In the genomic region with DNA sequence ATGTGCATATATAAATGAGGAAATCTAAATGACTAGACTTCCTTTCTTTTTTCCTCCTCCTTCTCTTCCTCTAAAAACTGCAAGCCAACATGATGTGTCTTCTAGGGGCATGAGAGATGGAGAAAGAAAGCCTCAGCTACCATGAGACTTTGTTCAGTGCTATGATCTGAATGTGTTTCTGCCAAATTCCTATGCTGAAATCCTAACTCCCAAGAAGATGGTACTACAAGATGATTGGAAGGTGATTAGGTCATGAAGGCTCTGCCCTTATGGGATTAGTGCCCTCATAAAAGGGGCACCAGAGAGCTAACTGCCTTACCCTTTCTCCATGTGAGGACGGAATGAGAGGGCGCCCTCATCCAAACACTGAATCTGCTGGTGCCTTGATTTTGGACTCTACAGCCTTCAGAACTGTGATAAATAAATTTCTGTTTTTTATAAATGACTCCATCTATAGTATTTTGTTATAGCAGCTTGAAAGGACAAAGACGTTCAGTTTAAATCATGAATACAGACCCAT, we compare ENCODE assay signal across 29 cellular contexts.
"Had no signal": no experiment of that assay in that cellular context is flagged by ENCODE, and none has a peak within 500 bp of the region (broad histone marks: within the 10 kb centered on the region; RNA-seq: fewer than 3 reads in every experiment).

No MANE protein-coding gene starts in this region.

- H3K4me3 ChIP-seq: MG63, PC-9 had no signal

- H2AFZ ChIP-seq: PC-9 had no signal

- H3K4me3 Mint-ChIP-seq: activated CD4-positive, alpha-beta T cell treated with anti-CD3 and anti-CD28 coated beads, Interleukin-2, amount 10 ng/mL, durations not matched to agents 24 days and 14 days; activated CD8-positive, alpha-beta T cell treated with anti-CD3 and anti-CD28 coated beads, Interleukin-2, amount 10 ng/mL, durations not matched to agents 7 days and 5 days; activated naive CD8-positive, alpha-beta T cell; activated naive CD8-positive, alpha-beta T cell treated with anti-CD3 and anti-CD28 coated beads, Interleukin-2, amount 50 U/mL, for 24 hours; brain had no signal

- H3K27ac Mint-ChIP-seq: activated CD4-positive, alpha-beta T cell treated with anti-CD3 and anti-CD28 coated beads, Interleukin-2, amount 10 ng/mL, durations not matched to agents 24 days and 14 days; activated CD8-positive, alpha-beta T cell treated with anti-CD3 and anti-CD28 coated beads, Interleukin-2, amount 10 ng/mL, durations not matched to agents 7 days and 5 days; activated naive CD8-positive, alpha-beta T cell; activated naive CD8-positive, alpha-beta T cell treated with anti-CD3 and anti-CD28 coated beads, Interleukin-2, amount 50 U/mL, for 24 hours; brain had no signal

- H3K27ac ChIP-seq: PC-9, RWPE1 had no signal

- H3K27me3 ChIP-seq: MG63 had no signal

- H3K9me3 Mint-ChIP-seq: activated CD4-positive, alpha-beta T cell treated with anti-CD3 and anti-CD28 coated beads, Interleukin-2, amount 10 ng/mL, durations not matched to agents 24 days and 14 days; activated naive CD8-positive, alpha-beta T cell treated with anti-CD3 and anti-CD28 coated beads, Interleukin-2, amount 50 U/mL, for 24 hours had no signal

- H3K36me3 Mint-ChIP-seq: brain had no signal

- H3K4me2 ChIP-seq: PC-9 had no signal

- H3K27me3 Mint-ChIP-seq: activated naive CD8-positive, alpha-beta T cell; activated naive CD8-positive, alpha-beta T cell treated with anti-CD3 and anti-CD28 coated beads, Interleukin-2, amount 50 U/mL, for 24 hours had no signal

- ATAC-seq: activated CD8-positive, alpha-beta T cell treated with anti-CD3 and anti-CD28 coated beads, Interleukin-2, amount 10 ng/mL, durations not matched to agents 7 days and 5 days; activated naive CD8-positive, alpha-beta T cell treated with anti-CD3 and anti-CD28 coated beads, Interleukin-2, amount 50 U/mL, for 24 hours; Right ventricle myocardium inferior; SK-N-SH treated with all-trans-retinoic acid at 6 μM for 48 hours had no signal

- DNase-seq: activated CD4-positive, alpha-beta T cell treated with anti-CD3 and anti-CD28 coated beads, Interleukin-2, amount 10 ng/mL, durations not matched to agents 24 days and 14 days; activated CD4-positive, alpha-beta T cell treated with anti-CD3 and anti-CD28 coated beads, Interleukin-2, amount 50 U/mL, for 4 hours; activated CD8-positive, alpha-beta memory T cell treated with anti-CD3 and anti-CD28 coated beads, Interleukin-2, amount 50 U/mL, for 4 hours; activated CD8-positive, alpha-beta T cell treated with anti-CD3 and anti-CD28 coated beads, Interleukin-2, amount 10 ng/mL, durations not matched to agents 7 days and 5 days; activated effector memory CD4-positive, alpha-beta T cell treated with Interleukin-2 at 50 U/mL for 16 hours; activated naive CD8-positive, alpha-beta T cell treated with anti-CD3 and anti-CD28 coated beads, Interleukin-2, amount 50 U/mL, for 24 hours; activated T-cell treated with anti-CD3 and anti-CD28 coated beads, Interleukin-2, amount 50 U/mL, for 48 hours; anterior cingulate cortex; caudate nucleus; cerebellar nuclear complex; Kasumi-1; KG1; MG63; NCI-H1048; NCI-H1105 treated with DMSO at 0.1 percent for 48 hours; NCI-H1436; NCI-H1694; NCI-H2029; NCI-H345; NCI-H524 treated with DMSO at 0.1 percent for 48 hours; PC-9; SIG-M5; T-helper 1 cell; T1000 had no signal

- H3K36me3 ChIP-seq: MG63 had no signal
